In genomic region chr9:15491950-15492349, GRCh38 we compare ENCODE assay signal across 18 cellular contexts. TPM values are rescaled to one million over a fixed set of nuclear protein-coding genes. Genes with fewer than 3 reads are reported as not detected.
DNase-seq lines count a peak whose midpoint lies in the region; ATAC-seq, FAIRE-seq and TF ChIP-seq lines count a peak whose summit lies in the region.
"Had no signal": no experiment of that assay in that cellular context is flagged by ENCODE, and none has a peak within 500 bp of the region (broad histone marks: within the 10 kb centered on the region; RNA-seq: fewer than 3 reads in every experiment).

No MANE protein-coding gene starts in this region.

- no peak overlapping the region for H2AFZ ChIP-seq in H9 (ENCODE audit: low read length)

- no peak overlapping the region for H3K23ac ChIP-seq in H9 (ENCODE audit: insufficient read length, low read depth, low read length)

- H3K27me3 Mint-ChIP-seq in activated CD8-positive, alpha-beta T cell treated with anti-CD3 and anti-CD28 coated beads for 36 hours: no peaks in the 10 kb centered on the region
- H3K27me3 Mint-ChIP-seq in activated CD8-positive, alpha-beta T cell treated with anti-CD3 and anti-CD28 coated beads, Interleukin-2, amount 10 ng/mL, durations not matched to agents 7 days and 5 days (ENCODE audit: low read depth): no peaks in the 10 kb centered on the region
- H3K27me3 Mint-ChIP-seq in H9 (ENCODE audit: low read depth) (no peaks in the 10 kb centered on the region; the same call in 1 of the 2 replicates), endodermal cell (ENCODE audit: insufficient read depth) (no peaks in the 10 kb centered on the region)

- H3K27me3 ChIP-seq in H9 (ENCODE audit: insufficient read depth, low read length) (no peaks in the 10 kb centered on the region), endodermal cell (ENCODE audit: control insufficient read depth, insufficient read depth, low read length, poor library complexity, severe bottlenecking) (no peaks in the 10 kb centered on the region), small intestine (ENCODE audit: control insufficient read depth in 2 of 2, insufficient read depth in 2 of 2, low read length in 2 of 2) (no peaks in the 10 kb centered on the region)

- no peak for ATAC-seq in activated CD8-positive, alpha-beta T cell treated with anti-CD3 and anti-CD28 coated beads for 36 hours
- ATAC-seq in activated CD8-positive, alpha-beta T cell treated with anti-CD3 and anti-CD28 coated beads, Interleukin-2, amount 10 ng/mL, durations not matched to agents 7 days and 5 days: no peak
- no peak for ATAC-seq in GM21381 (IDR thresholded peaks at IDR 0.05; ENCODE audit: unreplicated experiment)

- no peak overlapping the region for H3K4me2 ChIP-seq in H9 (ENCODE audit: insufficient read depth, insufficient read length, low read length)
- H3K4me2 ChIP-seq: KMS-11 had no signal

- no peak overlapping the region for H3K14ac ChIP-seq in H9 (ENCODE audit: insufficient read depth, low read length)

- H3K27ac ChIP-seq in H9 (ENCODE audit: insufficient read length, low read depth, low read length) (no peak overlapping the region), endodermal cell (ENCODE audit: low read depth, low read length) (no peak overlapping the region), small intestine (ENCODE audit: low read depth in 1 of 2, low read length in 1 of 2) (no peak overlapping the region)
- H3K27ac ChIP-seq: KMS-11 had no signal

- H2BK15ac ChIP-seq in H9 (ENCODE audit: low read depth, low read length): no peak overlapping the region

- no peak overlapping the region for H4K8ac ChIP-seq in H9 (replicated peaks; ENCODE audit: insufficient read length, low read depth, low read length)

- peaks cover 52% of the 10 kb centered on the region for H3K36me3 Mint-ChIP-seq in activated CD8-positive, alpha-beta T cell treated with anti-CD3 and anti-CD28 coated beads for 36 hours (ENCODE audit: low read depth)
- H3K36me3 Mint-ChIP-seq in activated CD8-positive, alpha-beta T cell treated with anti-CD3 and anti-CD28 coated beads, Interleukin-2, amount 10 ng/mL, durations not matched to agents 7 days and 5 days (ENCODE audit: low read depth): peaks cover 70% of the 10 kb centered on the region
- H3K36me3 Mint-ChIP-seq in H9 (ENCODE audit: insufficient read depth in 1 of 3, low read depth in 3 of 3) (peaks cover 73 to 93% (median 91%) of the 10 kb centered on the region in 3 experiments), endodermal cell (ENCODE audit: low read depth) (peaks cover 88% of the 10 kb centered on the region)

- no peak overlapping the region for H2BK5ac ChIP-seq in H9 (ENCODE audit: insufficient read length, low read length)

- intact Hi-C loops in activated CD8-positive, alpha-beta T cell treated with anti-CD3 and anti-CD28 coated beads for 36 hours (cut with micrococcal nuclease): no loop called here

- no peaks in the 10 kb centered on the region for H3K23me2 ChIP-seq in H9 (ENCODE audit: insufficient read length, low read depth, low read length, poor library complexity, severe bottlenecking)

- TF ChIP-seq CTCF in activated CD8-positive, alpha-beta T cell treated with anti-CD3 and anti-CD28 coated beads for 36 hours (IDR thresholded peaks at IDR 0.05): no peak
- TF ChIP-seq CTCF in H9 (conservative IDR thresholded peaks at IDR 0.05) (no peak), endodermal cell (conservative IDR thresholded peaks at IDR 0.05) (no peak)

- DNase-seq in activated CD8-positive, alpha-beta T cell treated with anti-CD3 and anti-CD28 coated beads for 36 hours: no peak
- no peak for DNase-seq in activated CD8-positive, alpha-beta T cell treated with anti-CD3 and anti-CD28 coated beads, Interleukin-2, amount 10 ng/mL, durations not matched to agents 7 days and 5 days
- no peak for DNase-seq in H9
- no peak for DNase-seq in endodermal cell
- peak; percentile 61 for DNase-seq in small intestine
- DNase-seq in SKM-1 treated with dmso at 0.1 percent for 144 hours (lab: John Stamatoyannopoulos, UW; ENCODE audit: unreplicated experiment): no peak
- no peak for DNase-seq in Ammon's horn (ENCODE audit: low spot score)
- DNase-seq: DND-41, HFFc6, MV-4-11, NCI-H1694 treated with DMSO at 0.1 percent for 48 hours, NCI-H774, OCI-M1, SHP77 had no signal

- H4K5ac ChIP-seq in H9 (ENCODE audit: insufficient read length, low read depth, low read length): no peak overlapping the region

- H3K4me1 Mint-ChIP-seq in activated CD8-positive, alpha-beta T cell treated with anti-CD3 and anti-CD28 coated beads for 36 hours (ENCODE audit: low read depth): peaks cover 47% of the 10 kb centered on the region
- H3K4me1 Mint-ChIP-seq in activated CD8-positive, alpha-beta T cell treated with anti-CD3 and anti-CD28 coated beads, Interleukin-2, amount 10 ng/mL, durations not matched to agents 7 days and 5 days (ENCODE audit: low read depth): peaks cover 9% of the 10 kb centered on the region
- H3K4me1 Mint-ChIP-seq in H9 (peaks cover 11 to 15% of the 10 kb centered on the region in 2 experiments; a peak in 2 of 4 replicates), endodermal cell (no peaks in the 10 kb centered on the region)

- H3K36me3 ChIP-seq in endodermal cell (ENCODE audit: control insufficient read depth, insufficient read depth, low read length) (peaks cover 93% of the 10 kb centered on the region), small intestine (ENCODE audit: control insufficient read depth in 2 of 2, insufficient read depth in 2 of 2, low read length in 2 of 2) (peaks cover 0 to 2% of the 10 kb centered on the region in 2 donors)

- peaks cover 9% of the 10 kb centered on the region for H3K9me3 Mint-ChIP-seq in activated CD8-positive, alpha-beta T cell treated with anti-CD3 and anti-CD28 coated beads for 36 hours
- peaks cover 5% of the 10 kb centered on the region for H3K9me3 Mint-ChIP-seq in activated CD8-positive, alpha-beta T cell treated with anti-CD3 and anti-CD28 coated beads, Interleukin-2, amount 10 ng/mL, durations not matched to agents 7 days and 5 days (ENCODE audit: insufficient read depth)
- H3K9me3 Mint-ChIP-seq in H9 (peaks cover 26 to 34% of the 10 kb centered on the region in 2 experiments), endodermal cell (peaks cover 38% of the 10 kb centered on the region)
- H3K9me3 Mint-ChIP-seq: HFFc6 had no signal

- peak overlapping the region; percentile 73 for H3K27ac Mint-ChIP-seq in activated CD8-positive, alpha-beta T cell treated with anti-CD3 and anti-CD28 coated beads for 36 hours
- H3K27ac Mint-ChIP-seq in activated CD8-positive, alpha-beta T cell treated with anti-CD3 and anti-CD28 coated beads, Interleukin-2, amount 10 ng/mL, durations not matched to agents 7 days and 5 days: no peak overlapping the region
- peak overlapping the region in 2 of 3 experiments; percentile 10 to 11; a peak in 2 of 7 replicates for H3K27ac Mint-ChIP-seq in H9
- H3K27ac Mint-ChIP-seq in endodermal cell: no peak overlapping the region
- H3K27ac Mint-ChIP-seq: HFFc6 had no signal

- no peak overlapping the region for H3K18ac ChIP-seq in H9 (ENCODE audit: insufficient read length, low read depth, low read length)

- peaks cover 24% of the 10 kb centered on the region; the same call in 1 of the 2 replicates for H3K79me2 ChIP-seq in H9 (ENCODE audit: insufficient read depth, low read length)

- H2BK120ac ChIP-seq in H9 (ENCODE audit: low read depth, low read length, poor library complexity, severe bottlenecking): no peak overlapping the region

- H3T11ph ChIP-seq in H9 (ENCODE audit: low read length): no peak overlapping the region

- H3K9me3 ChIP-seq in H9 (ENCODE audit: control insufficient read depth, low read depth, low read length) (no peaks in the 10 kb centered on the region), endodermal cell (ENCODE audit: control insufficient read depth, low read length) (peaks cover 57% of the 10 kb centered on the region), small intestine (ENCODE audit: control insufficient read depth, low read depth) (no peaks in the 10 kb centered on the region)

- no peak overlapping the region for H4K91ac ChIP-seq in H9 (ENCODE audit: insufficient read length, low read depth, low read length)

- H3K56ac ChIP-seq in H9 (ENCODE audit: insufficient read length, low read depth, low read length): no peak overlapping the region

- H3K4me3 ChIP-seq in endodermal cell (ENCODE audit: low read length): peak overlapping the region; percentile 35
- H3K4me3 ChIP-seq in small intestine (ENCODE audit: low read depth in 1 of 2, low read length in 2 of 2): no peak overlapping the region

- POLR2A ChIA-PET in activated CD8-positive, alpha-beta T cell treated with anti-CD3 and anti-CD28 coated beads for 36 hours (lab: Charles Lee): no interaction called here
- POLR2A ChIA-PET in activated CD8-positive, alpha-beta T cell treated with anti-CD3 and anti-CD28 coated beads, Interleukin-2, amount 10 ng/mL, durations not matched to agents 7 days and 5 days (lab: Charles Lee): no interaction called here

- H3K79me1 ChIP-seq in H9 (ENCODE audit: insufficient read depth, low read depth, low read length, poor library complexity, severe bottlenecking): peaks cover 6% of the 10 kb centered on the region

- H2AK5ac ChIP-seq in H9 (ENCODE audit: insufficient read length, low read length): no peak overlapping the region

- H4K20me1 ChIP-seq in H9 (ENCODE audit: control insufficient read depth, insufficient read depth, insufficient read length): no peaks in the 10 kb centered on the region

- no peak for FAIRE-seq in small intestine (lab: Jason Lieb, UNC)
- FAIRE-seq: A204.1, H54 had no signal

- no peaks in the 10 kb centered on the region for H3K4me1 ChIP-seq in H9 (ENCODE audit: insufficient read depth, low read length)
- no peaks in the 10 kb centered on the region for H3K4me1 ChIP-seq in endodermal cell (ENCODE audit: control insufficient read depth, insufficient read depth, low read length)
- no peaks in the 10 kb centered on the region for H3K4me1 ChIP-seq in small intestine (ENCODE audit: control insufficient read depth in 2 of 2, insufficient read depth in 1 of 2, low read depth in 1 of 2, low read length in 1 of 2)

- no peak overlapping the region for H2BK20ac ChIP-seq in H9 (ENCODE audit: low read depth, low read length, poor library complexity, severe bottlenecking)

- no peak overlapping the region for H3K9ac ChIP-seq in H9 (ENCODE audit: extremely low read depth, insufficient read length, low read length)
- H3K9ac ChIP-seq in endodermal cell (ENCODE audit: extremely low read depth, low read length, poor library complexity, severe bottlenecking): no peak overlapping the region
- H3K9ac ChIP-seq: KMS-11 had no signal

- WGBS in H9 (ENCODE audit: extremely low coverage, insufficient read length, low lambda C conversion rate): no CpG with 5 or more reads among the region's 1 CpG
- WGBS in endodermal cell (ENCODE audit: insufficient coverage in 1 of 2, insufficient read length in 1 of 2), 2 experiments: 100% methylated on average over 1 of the region's 1 CpG; no CpG with 5 or more reads in 1 of the 2 experiments
- WGBS in small intestine, 3 donors: 92 to 100% (median 100%) methylated on average over 1 of the region's 1 CpG

- no peak overlapping the region for H3K4ac ChIP-seq in H9 (ENCODE audit: low read depth, low read length)

- no peak overlapping the region for H2BK12ac ChIP-seq in H9 (ENCODE audit: insufficient read length, low read depth, low read length)

- H3K4me3 Mint-ChIP-seq in activated CD8-positive, alpha-beta T cell treated with anti-CD3 and anti-CD28 coated beads for 36 hours: no peak overlapping the region
- H3K4me3 Mint-ChIP-seq in activated CD8-positive, alpha-beta T cell treated with anti-CD3 and anti-CD28 coated beads, Interleukin-2, amount 10 ng/mL, durations not matched to agents 7 days and 5 days: no peak overlapping the region
- H3K4me3 Mint-ChIP-seq in H9 (no peak overlapping the region), endodermal cell (no peak overlapping the region)
- H3K4me3 Mint-ChIP-seq: HFFc6 had no signal

- CTCF ChIA-PET in activated CD8-positive, alpha-beta T cell treated with anti-CD3 and anti-CD28 coated beads for 36 hours (lab: Charles Lee): interaction anchor here (0.7 kb wide), 1 partner anchor 41 kb away, joined by 3 read pairs; no protein-coding TSS in a partner anchor
- CTCF ChIA-PET in activated CD8-positive, alpha-beta T cell treated with anti-CD3 and anti-CD28 coated beads, Interleukin-2, amount 10 ng/mL, durations not matched to agents 7 days and 5 days (lab: Charles Lee): no interaction called here

RNA-seq across cellular contexts. Expression of gene PSIP1, which starts 18.8 kb away (rescaled TPM):
- total RNA-seq in activated CD8-positive, alpha-beta T cell treated with anti-CD3 and anti-CD28 coated beads for 36 hours: 100 to 1,000 TPM; 123 to 132 TPM
- 100 to 1,000 TPM; 132 to 138 TPM for total RNA-seq in activated CD8-positive, alpha-beta T cell treated with anti-CD3 and anti-CD28 coated beads, Interleukin-2, amount 10 ng/mL, durations not matched to agents 7 days and 5 days
- total RNA-seq in H9 (2021): 362 and 368 TPM in 2 replicates
- total RNA-seq in endodermal cell: 100 to 1,000 TPM; 226 to 257 TPM
- polyA plus RNA-seq in endodermal cell (2013, experiment 1 of 2): 205 TPM
- 212 TPM for polyA plus RNA-seq in endodermal cell (2013, experiment 2 of 2)
- 10 to 100 TPM; 10.1 to 31.1 (median 19.5) TPM for polyA plus RNA-seq in small intestine

Comparison
In these comparisons a context has a peak if more than half of its experiments do, and no peak if none do; other contexts are left out.
1. H3K27ac Mint-ChIP-seq: peak in activated CD8-positive, alpha-beta T cell treated with anti-CD3 and anti-CD28 coated beads for 36 hours (single experiment) and H9 (2 of 3); none in activated CD8-positive, alpha-beta T cell treated with anti-CD3 and anti-CD28 coated beads, Interleukin-2, amount 10 ng/mL, durations not matched to agents 7 days and 5 days (single experiment) and endodermal cell (single experiment).